ENCODE assay signal across 17 cellular contexts in the genomic region with DNA sequence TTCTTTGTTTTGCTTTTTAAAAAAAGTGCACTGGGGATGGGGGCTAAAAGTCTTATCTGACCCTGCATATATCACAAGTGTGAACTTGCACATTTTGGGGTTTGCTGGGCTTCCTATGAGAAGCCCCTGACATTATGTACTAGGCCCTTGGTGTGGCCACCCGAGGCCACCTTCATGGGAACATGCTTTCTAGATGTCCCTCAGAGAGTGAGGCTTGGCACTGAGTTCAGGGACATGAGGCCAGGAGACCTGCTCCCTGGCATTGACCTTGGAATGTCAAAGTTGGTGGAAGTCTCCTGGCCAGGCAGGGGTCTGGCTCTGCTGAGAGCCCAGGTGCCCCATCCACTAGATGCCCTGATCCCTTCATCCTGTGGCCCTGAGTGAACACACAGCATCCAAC.
A peak's percentile ranks its signal among the peaks of the same experiment; 100 is the strongest.
DNase-seq lines count a peak whose midpoint lies in the region; ATAC-seq and TF ChIP-seq lines count a peak whose summit lies in the region.
"Had no signal": no experiment of that assay in that cellular context is flagged by ENCODE, and none has a peak within 500 bp of the region (broad histone marks: within the 10 kb centered on the region; RNA-seq: fewer than 3 reads in every experiment).

No MANE protein-coding gene starts in this region.

- H3K27me3 ChIP-seq in right atrium auricular region (no peaks in the 10 kb centered on the region), RWPE2 (ENCODE audit: insufficient read depth, poor library complexity, severe bottlenecking) (peaks cover 9% of the 10 kb centered on the region), sigmoid colon (peaks cover 0 to 13% (median 0%) of the 10 kb centered on the region in 3 donors)
- H3K27me3 ChIP-seq: BLaER1 had no signal

- H3K4me3 ChIP-seq in right atrium auricular region (no peak overlapping the region), RWPE2 (ENCODE audit: severe bottlenecking) (no peak overlapping the region), sigmoid colon (no peak overlapping the region)
- H3K4me3 ChIP-seq: BLaER1, GM23338 had no signal

- H3K36me3 ChIP-seq in right atrium auricular region = no peaks in the 10 kb centered on the region
- H3K36me3 ChIP-seq in RWPE2 (ENCODE audit: low read depth) = no peaks in the 10 kb centered on the region
- no peaks in the 10 kb centered on the region for H3K36me3 ChIP-seq in sigmoid colon
- H3K36me3 ChIP-seq: BLaER1 had no signal

- TF ChIP-seq EP300 in sigmoid colon (IDR thresholded peaks at IDR 0.05) = no peak

- H3K9me3 ChIP-seq in right atrium auricular region = no peaks in the 10 kb centered on the region
- H3K9me3 ChIP-seq in RWPE2 (ENCODE audit: severe bottlenecking) = no peaks in the 10 kb centered on the region
- H3K9me3 ChIP-seq in sigmoid colon = no peaks in the 10 kb centered on the region
- H3K9me3 ChIP-seq: BLaER1 had no signal

- H3K27ac ChIP-seq in right atrium auricular region (no peak overlapping the region), RWPE2 (ENCODE audit: poor library complexity, severe bottlenecking) (no peak overlapping the region), sigmoid colon (no peak overlapping the region)
- H3K27ac ChIP-seq: 22Rv1, BLaER1, C4-2B had no signal

- ATAC-seq in RWPE2 (ENCODE audit: low read depth) (no peak), HG02870 (IDR thresholded peaks at IDR 0.05; ENCODE audit: unreplicated experiment) (no peak)
- ATAC-seq: GM23338, HCT116 had no signal

- TF ChIP-seq CTCF in right atrium auricular region (IDR thresholded peaks at IDR 0.05) = no peak
- no peak for TF ChIP-seq CTCF in RWPE2 (IDR thresholded peaks at IDR 0.05; ENCODE audit: poor library complexity, severe bottlenecking)
- TF ChIP-seq CTCF in sigmoid colon (IDR thresholded peaks at IDR 0.05) = no peak

- WGBS in sigmoid colon, 2 donors = 74 to 80% methylated on average over 1 of the region's 1 CpG

- intact Hi-C loops in cardiac septum (cut with DNase I) (no loop called here), sigmoid colon (cut with DNase I) (no loop called here)

- no peak for TF ChIP-seq POLR2A in sigmoid colon (IDR thresholded peaks at IDR 0.05)

- DNase-seq in cardiac septum (ENCODE audit: low spot score) (peak; percentile 19), right atrium auricular region (ENCODE audit: low spot score) (no peak), RWPE2 (ENCODE audit: low spot score) (peak; percentile 33), sigmoid colon (peak; percentile 34), RKO (ENCODE audit: low spot score) (no peak), NCI-H2029 treated with DMSO at 0.1 percent for 48 hours (lab: John Stamatoyannopoulos, UW) (no peak)
- DNase-seq: CD4-positive, alpha-beta T cell; DMS 273 treated with DMSO at 0.1 percent for 48 hours; DMS79; GF-D8; H9 had no signal

- no peaks in the 10 kb centered on the region for H3K4me1 ChIP-seq in right atrium auricular region
- H3K4me1 ChIP-seq in RWPE2 (ENCODE audit: insufficient read depth, poor library complexity, severe bottlenecking) = no peaks in the 10 kb centered on the region
- H3K4me1 ChIP-seq in sigmoid colon = no peaks in the 10 kb centered on the region

Comparison
In these comparisons a context has a peak if more than half of its experiments do, and no peak if none do; other contexts are left out.
1. DNase-seq: peak in cardiac septum (single experiment), RWPE2 (single experiment) and sigmoid colon (single experiment); none in right atrium auricular region (single experiment), RKO (single experiment) and NCI-H2029 treated with DMSO at 0.1 percent for 48 hours (single experiment).